13 cellular contexts compared by ENCODE assay signal in the genomic region with DNA sequence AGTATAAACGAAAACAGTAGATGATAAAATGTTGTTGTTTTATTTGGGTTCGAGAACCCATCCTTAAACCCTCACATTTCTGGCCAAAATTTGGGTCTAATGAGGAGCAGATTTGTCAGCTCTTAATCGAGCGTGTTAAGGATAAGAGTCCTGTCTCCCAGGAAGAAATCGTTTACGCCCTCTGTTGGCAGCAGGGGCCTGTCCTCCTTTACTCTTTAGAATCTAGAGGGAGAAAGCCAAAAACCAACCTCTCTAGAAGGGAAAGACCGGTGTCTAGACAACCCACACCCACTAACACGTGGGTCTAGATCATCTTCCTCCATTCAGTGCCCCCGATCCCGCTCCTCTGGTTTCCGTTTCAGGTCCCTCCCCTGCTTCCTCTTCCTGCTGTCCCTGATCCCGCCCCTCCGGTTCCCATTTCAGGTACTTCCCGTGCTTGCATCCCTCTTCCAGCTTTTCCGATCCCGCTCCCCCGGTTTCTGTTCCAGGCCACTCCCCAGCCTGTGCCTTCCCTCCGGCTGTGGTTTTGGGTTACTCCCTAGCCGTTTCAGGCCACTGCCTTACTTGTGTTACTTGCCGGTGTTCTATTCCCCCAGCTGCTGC.
DNase-seq lines count a peak whose midpoint lies in the region; ATAC-seq and TF ChIP-seq lines count a peak whose summit lies in the region.
"Had no signal": no experiment of that assay in that cellular context is flagged by ENCODE, and none has a peak within 500 bp of the region (broad histone marks: within the 10 kb centered on the region; RNA-seq: fewer than 3 reads in every experiment).

No MANE protein-coding gene starts in this region.

- H3K4me3 Mint-ChIP-seq in Calu3 (ENCODE audit: low read depth, unreplicated experiment), result no peak overlapping the region
- H3K4me3 Mint-ChIP-seq: activated T-cell treated with anti-CD3 and anti-CD28 coated beads, Interleukin-2, amount 50 U/mL, for 4 hours; CD14-positive monocyte; natural killer cell treated with Interleukin-12 subunit alpha and Interleukin-12 subunit beta and Interleukin-15 and Interleukin-18, amount 100 ng/mL, for 72 hours had no signal

- no peak overlapping the region for H3K27ac ChIP-seq in gastrocnemius medialis

- no peaks in the 10 kb centered on the region for H3K36me3 Mint-ChIP-seq in Calu3 (ENCODE audit: insufficient read depth, unreplicated experiment)
- H3K36me3 Mint-ChIP-seq: CD14-positive monocyte; natural killer cell treated with Interleukin-12 subunit alpha and Interleukin-12 subunit beta and Interleukin-15 and Interleukin-18, amount 100 ng/mL, for 72 hours had no signal

- in situ Hi-C loops in gastrocnemius medialis (cut with MboI; ENCODE audit: low sequenced_read_pairs in 4 of 4), result no loop called here

- no peaks in the 10 kb centered on the region for H3K27me3 ChIP-seq in gastrocnemius medialis

- no peak overlapping the region for H3K27ac Mint-ChIP-seq in Calu3 (ENCODE audit: unreplicated experiment)
- H3K27ac Mint-ChIP-seq: CD14-positive monocyte; natural killer cell treated with Interleukin-12 subunit alpha and Interleukin-12 subunit beta and Interleukin-15 and Interleukin-18, amount 100 ng/mL, for 72 hours had no signal

- no peaks in the 10 kb centered on the region for H3K27me3 Mint-ChIP-seq in Calu3 (ENCODE audit: unreplicated experiment)
- H3K27me3 Mint-ChIP-seq: natural killer cell treated with Interleukin-12 subunit alpha and Interleukin-12 subunit beta and Interleukin-15 and Interleukin-18, amount 100 ng/mL, for 72 hours had no signal

- intact Hi-C loops in Calu3 (cut with micrococcal nuclease; ENCODE audit: unreplicated experiment), result no loop called here
- intact Hi-C loops in gastrocnemius medialis (cut with DNase I; ENCODE audit: low total_unique reads), result no loop called here

- no peaks in the 10 kb centered on the region for H3K4me1 ChIP-seq in gastrocnemius medialis

- no TSS peak for BruUV-seq in Calu3 (replicated peaks; lab: Mats Ljungman, UMichigan)

- peak; percentile 37 for TF ChIP-seq CTCF in AG09319 (IDR thresholded peaks at IDR 0.05; ENCODE audit: low read depth, low read length)
- TF ChIP-seq CTCF in foreskin fibroblast (IDR thresholded peaks at IDR 0.05; ENCODE audit: low read depth, low read length), result peak; percentile 28
- no peak for TF ChIP-seq CTCF in Calu3 (IDR thresholded peaks at IDR 0.05; ENCODE audit: unreplicated experiment)
- TF ChIP-seq CTCF in gastrocnemius medialis (IDR thresholded peaks at IDR 0.05 in 4 of 5, conservative IDR thresholded peaks at IDR 0.05 in 1 of 5), result no peak

- H3K9me3 Mint-ChIP-seq in Calu3 (ENCODE audit: low read depth, unreplicated experiment), result peaks cover 3% of the 10 kb centered on the region
- H3K9me3 Mint-ChIP-seq: activated T-cell treated with anti-CD3 and anti-CD28 coated beads, Interleukin-2, amount 50 U/mL, for 4 hours had no signal

- no peak overlapping the region for H3K4me3 ChIP-seq in foreskin fibroblast (ENCODE audit: low read depth in 1 of 2, low read length in 2 of 2)
- no peak overlapping the region for H3K4me3 ChIP-seq in gastrocnemius medialis
- H3K4me3 ChIP-seq: lung had no signal

- no peaks in the 10 kb centered on the region for H3K9me3 ChIP-seq in gastrocnemius medialis

- H3K4me1 Mint-ChIP-seq in Calu3 (ENCODE audit: low read depth, unreplicated experiment), result no peaks in the 10 kb centered on the region
- H3K4me1 Mint-ChIP-seq: CD14-positive monocyte had no signal

- TF ChIP-seq POLR2A in gastrocnemius medialis (IDR thresholded peaks at IDR 0.05), result no peak

- ATAC-seq in HG02678 (IDR thresholded peaks at IDR 0.05; ENCODE audit: unreplicated experiment) (no peak), gastrocnemius medialis (no peak)
- ATAC-seq: activated T-cell treated with anti-CD3 and anti-CD28 coated beads, Interleukin-2, amount 50 U/mL, for 4 hours; natural killer cell treated with Interleukin-12 subunit alpha and Interleukin-12 subunit beta and Interleukin-15 and Interleukin-18, amount 100 ng/mL, for 72 hours had no signal

- H3K36me3 ChIP-seq in gastrocnemius medialis, result no peaks in the 10 kb centered on the region

- CTCF ChIA-PET in Calu3 (lab: Charles Lee), result no interaction called here

- DNase-seq in AG09319 (ENCODE audit: extremely low read depth, low read depth), result no peak
- peak; percentile 36 for DNase-seq in GM03348 (ENCODE audit: low spot score)
- DNase-seq in SHP77 treated with DMSO at 0.1 percent for 48 hours (lab: John Stamatoyannopoulos, UW), result peak; percentile 2
- peak; percentile 32 to 67 for DNase-seq in foreskin fibroblast
- no peak for DNase-seq in Calu3
- no peak for DNase-seq in gastrocnemius medialis
- no peak for DNase-seq in NCI-H1417 treated with DMSO at 0.1 percent for 48 hours (lab: John Stamatoyannopoulos, UW)
- DNase-seq: activated T-cell treated with anti-CD3 and anti-CD28 coated beads, Interleukin-2, amount 50 U/mL, for 4 hours; DND-41 had no signal

Comparison
In these comparisons a context has a peak if more than half of its experiments do, and no peak if none do; other contexts are left out.
1. DNase-seq: peak in GM03348 (single experiment), SHP77 treated with DMSO at 0.1 percent for 48 hours (single experiment) and foreskin fibroblast (2 of 2); none in AG09319 (single experiment), Calu3 (single experiment), gastrocnemius medialis (0 of 2) and NCI-H1417 treated with DMSO at 0.1 percent for 48 hours (single experiment).
2. CTCF ChIP-seq: peak in AG09319 (single experiment) and foreskin fibroblast (single experiment); none in Calu3 (single experiment) and gastrocnemius medialis (0 of 5).